26 cellular contexts compared by ENCODE assay signal in the genomic region with DNA sequence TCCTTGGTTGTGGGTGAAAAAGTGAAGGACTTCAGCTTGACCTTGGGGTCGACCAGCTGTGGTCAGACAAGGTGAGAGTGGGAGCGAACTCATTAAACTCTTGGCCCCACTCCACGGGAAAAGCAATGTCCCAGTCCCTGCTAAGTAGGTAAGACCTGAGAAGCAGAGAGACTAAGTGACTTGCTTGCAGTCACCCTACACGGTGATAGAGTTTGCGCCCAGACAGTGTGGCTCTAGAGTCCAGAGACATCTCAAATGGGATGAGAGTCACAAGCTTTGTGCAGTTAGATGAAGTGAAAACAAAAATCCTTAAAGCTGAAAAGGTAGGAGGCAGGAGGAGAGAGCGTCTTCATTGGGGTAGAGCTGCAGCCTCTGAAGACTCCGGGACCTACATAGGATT.
"Had no signal": no experiment of that assay in that cellular context is flagged by ENCODE, and none has a peak within 500 bp of the region (broad histone marks: within the 10 kb centered on the region; RNA-seq: fewer than 3 reads in every experiment).

No MANE protein-coding gene starts in this region.

- H3K9ac ChIP-seq: neural progenitor cell had no signal

- H3K4me1 ChIP-seq: heart left ventricle, left ventricle myocardium inferior, pancreas, prostate gland, uterus had no signal

- H3K27ac ChIP-seq: heart left ventricle, left ventricle myocardium inferior, neural progenitor cell, pancreas, prostate gland, tibial nerve, uterus had no signal

- H2AFZ ChIP-seq: neural progenitor cell had no signal

- DNase-seq: heart left ventricle; hypothalamus; islet precursor cell; left ventricle myocardium inferior; mesendoderm; naive B cell; pancreas; retina; right cardiac atrium; stimulated activated CD4-positive, alpha-beta T cell treated with anti-CD3 and anti-CD28 coated beads, Interleukin-1b, Interleukin-23, amount 100 ng/mL, for 48 hours; stimulated activated CD4-positive, alpha-beta T cell treated with anti-CD3 and anti-CD28 coated beads, Interleukin-2, amount 100 ng/mL, for 48 hours; stimulated activated CD4-positive, alpha-beta T cell treated with anti-CD3 and anti-CD28 coated beads, Interleukin-4, amount 100 ng/mL, for 4 hours; stimulated activated CD8-positive, alpha-beta memory T cell treated with anti-CD3 and anti-CD28 coated beads, Interleukin-4, amount 100 ng/mL, for 48 hours; stimulated activated naive CD4-positive, alpha-beta T cell treated with Interleukin-2 at 50 U/mL for 16 hours; stimulated activated naive CD8-positive, alpha-beta T cell treated with anti-CD3 and anti-CD28 coated beads, Interleukin-15, amount 100 ng/mL, for 72 hours; substantia nigra; uterus had no signal

- H3K4me3 Mint-ChIP-seq: mesothelial cell of epicardium; naive B cell; nephron; neural progenitor cell; stimulated activated memory B cell treated with anti-CD40 and anti-IgM and Interleukin-4, amounts not matched to agents 10 μg/mL and 1 μg/mL and 100 μg/mL, for 72 hours; stimulated activated naive CD8-positive, alpha-beta T cell treated with anti-CD3 and anti-CD28 coated beads, Interleukin-15, amount 100 ng/mL, for 72 hours; type B pancreatic cell had no signal

- H3K4me1 Mint-ChIP-seq: mesothelial cell of epicardium; naive B cell; nephron; stimulated activated memory B cell treated with anti-CD40 and anti-IgM and Interleukin-4, amounts not matched to agents 10 μg/mL and 1 μg/mL and 100 μg/mL, for 72 hours had no signal

- H3K36me3 Mint-ChIP-seq: mesothelial cell of epicardium; neural progenitor cell; stimulated activated memory B cell treated with anti-CD40 and anti-IgM and Interleukin-4, amounts not matched to agents 10 μg/mL and 1 μg/mL and 100 μg/mL, for 72 hours; type B pancreatic cell had no signal

- H3K36me3 ChIP-seq: heart left ventricle, left ventricle myocardium inferior, neural progenitor cell, pancreas, prostate gland, tibial nerve, uterus had no signal

- H3K4me2 ChIP-seq: neural progenitor cell, smooth muscle cell had no signal

- H3K4me3 ChIP-seq: heart left ventricle, left ventricle myocardium inferior, lung, neural progenitor cell, pancreas, prostate gland, smooth muscle cell, tibial nerve, uterus had no signal

- H3K27ac Mint-ChIP-seq: mesothelial cell of epicardium; nephron; neural progenitor cell; stimulated activated memory B cell treated with anti-CD40 and anti-IgM and Interleukin-4, amounts not matched to agents 10 μg/mL and 1 μg/mL and 100 μg/mL, for 72 hours; type B pancreatic cell had no signal

- H3K27me3 ChIP-seq: neural progenitor cell, pancreas, tibial nerve, uterus had no signal

- FAIRE-seq: pancreas had no signal

- ATAC-seq: heart left ventricle; pancreas; right cardiac atrium; stimulated activated memory B cell treated with anti-CD40 and anti-IgM and Interleukin-4, amounts not matched to agents 10 μg/mL and 1 μg/mL and 100 μg/mL, for 72 hours; stimulated activated naive CD8-positive, alpha-beta T cell treated with anti-CD3 and anti-CD28 coated beads, Interleukin-15, amount 100 ng/mL, for 72 hours had no signal

- H3K9me3 ChIP-seq: pancreas, prostate gland, tibial nerve, uterus had no signal
